Comparison of ENCODE assay signal across 24 cellular contexts in genomic region chr1:227308367-227309336, GRCh38. TPM values are rescaled to one million over a fixed set of nuclear protein-coding genes. Genes with fewer than 3 reads are reported as not detected.
DNase-seq lines count a peak whose midpoint lies in the region; ATAC-seq, FAIRE-seq and TF ChIP-seq lines count a peak whose summit lies in the region.
"Had no signal": no experiment of that assay in that cellular context is flagged by ENCODE, and none has a peak within 500 bp of the region (broad histone marks: within the 10 kb centered on the region; RNA-seq: fewer than 3 reads in every experiment).

No MANE protein-coding gene starts in this region.

- TF ChIP-seq POLR2A in endothelial cell of umbilical vein (IDR thresholded peaks at IDR 0.05; ENCODE audit: low read depth, low read length) = no peak

- no peak for DNase-seq in D721Med (ENCODE audit: insufficient read length, low spot score)
- DNase-seq in OCI-M1 (lab: John Stamatoyannopoulos, UW) = peak; percentile 48
- DNase-seq in endothelial cell of umbilical vein (ENCODE audit: low read depth, low spot score) = no peak
- peak; percentile 76 for DNase-seq in retinal pigment epithelial cell (ENCODE audit: low read depth)
- DNase-seq in hepatocyte (ENCODE audit: low spot score) = no peak
- no peak for DNase-seq in activated T-cell treated with anti-CD3 and anti-CD28 coated beads for 4 hours
- DNase-seq: C1 segment of cervical spinal cord; DMS 273 treated with DMSO at 0.1 percent for 48 hours; GDM1; NCI-H1417; NCI-H2029; NCI-H2171; NCI-H446; NCI-H69; NK-92 treated with Interleukin-12 subunit alpha and Interleukin-12 subunit beta, amount 100 ng/mL, for 24 hours; RPMI8226; SIG-M5 had no signal

- ATAC-seq in GM18498 (IDR thresholded peaks at IDR 0.05; ENCODE audit: unreplicated experiment) = no peak
- ATAC-seq: A549 had no signal

- 84% methylated on average over 6 of the region's 6 CpGs for WGBS in hepatocyte (ENCODE audit: low lambda C conversion rate, missing lambda C conversion rate)

- no peak for TF ChIP-seq CTCF in D721Med (IDR thresholded peaks at IDR 0.05; ENCODE audit: insufficient read depth, missing control alignments)
- TF ChIP-seq CTCF in endothelial cell of umbilical vein (IDR thresholded peaks at IDR 0.05; ENCODE audit: extremely low read depth in 1 of 2, insufficient read depth in 1 of 2, low read depth in 1 of 2, low read length in 2 of 2) = no peak
- no peak for TF ChIP-seq CTCF in retinal pigment epithelial cell (conservative IDR thresholded peaks at IDR 0.05; ENCODE audit: low read depth, low read length)
- no peak for TF ChIP-seq CTCF in hepatocyte (IDR thresholded peaks at IDR 0.05; ENCODE audit: poor library complexity)

- no peak overlapping the region for H3K9ac ChIP-seq in endothelial cell of umbilical vein (replicated peaks; ENCODE audit: extremely low read depth, insufficient read depth, low read length)

- H3K9me3 ChIP-seq in endothelial cell of umbilical vein (replicated peaks; ENCODE audit: control insufficient read depth, insufficient read depth, low read length) = no peaks in the 10 kb centered on the region
- H3K9me3 ChIP-seq in hepatocyte (ENCODE audit: low read depth) = no peaks in the 10 kb centered on the region
- H3K9me3 ChIP-seq: A549 had no signal

- H2AFZ ChIP-seq in endothelial cell of umbilical vein (ENCODE audit: low read depth, low read length) (no peak overlapping the region), hepatocyte (no peak overlapping the region)

- H4K20me1 ChIP-seq in endothelial cell of umbilical vein (replicated peaks; ENCODE audit: control insufficient read depth, extremely low read depth, insufficient read depth, low read length) = peaks cover 16% of the 10 kb centered on the region
- H4K20me1 ChIP-seq in hepatocyte (ENCODE audit: insufficient read depth, poor library complexity, severe bottlenecking) = peaks cover 20% of the 10 kb centered on the region

- dilution Hi-C loops in endothelial cell of umbilical vein (cut with MboI; ENCODE audit: extremely low pct_ligation_motif_present, low sequenced_read_pairs) = loop anchor here (25.0 kb wide), 1 partner anchor 129 kb away; no protein-coding TSS in a partner anchor

- H3K9me1 ChIP-seq in endothelial cell of umbilical vein (replicated peaks; ENCODE audit: control insufficient read depth, extremely low read depth, insufficient read depth, low read length) = peaks cover 4% of the 10 kb centered on the region

- no TSS peak for BruUV-seq in endothelial cell of umbilical vein (replicated peaks; lab: Mats Ljungman, UMichigan)

- no peak overlapping the region for H3K27ac ChIP-seq in endothelial cell of umbilical vein (ENCODE audit: insufficient read depth, low read depth, low read length)
- no peak overlapping the region for H3K27ac ChIP-seq in hepatocyte
- H3K27ac ChIP-seq: A549, HL-60 had no signal

- peak overlapping the region; percentile 31 for H3K4me2 ChIP-seq in endothelial cell of umbilical vein (ENCODE audit: insufficient read depth, low read length)
- H3K4me2 ChIP-seq in hepatocyte = no peak overlapping the region
- H3K4me2 ChIP-seq: A549 had no signal

- peaks cover 23% of the 10 kb centered on the region for H3K4me1 ChIP-seq in endothelial cell of umbilical vein (ENCODE audit: control insufficient read depth, extremely low read depth, insufficient read depth, low read length)
- H3K4me1 ChIP-seq in hepatocyte (ENCODE audit: insufficient read depth) = no peaks in the 10 kb centered on the region

- CTCF ChIA-PET in endothelial cell of umbilical vein (lab: Charles Lee) = interaction anchor here (1.0 kb wide), 1 partner anchor 15 kb away, joined by 3 read pairs; no protein-coding TSS in a partner anchor

- H3K9me2 ChIP-seq in hepatocyte (replicated peaks; ENCODE audit: insufficient read depth) = no peaks in the 10 kb centered on the region

- intact Hi-C loops in endothelial cell of umbilical vein (cut with micrococcal nuclease) = no loop called here

- no peaks in the 10 kb centered on the region for H3K36me3 ChIP-seq in endothelial cell of umbilical vein (ENCODE audit: control insufficient read depth in 2 of 2, extremely low read depth in 1 of 2, insufficient read depth in 2 of 2, low read length in 2 of 2)
- H3K36me3 ChIP-seq in hepatocyte (replicated peaks; ENCODE audit: insufficient read depth, low read depth) = no peaks in the 10 kb centered on the region

- POLR2A ChIA-PET in endothelial cell of umbilical vein (lab: Charles Lee) = no interaction called here

- FAIRE-seq in D721Med (lab: Jason Lieb, UNC) (peak; percentile 91), endothelial cell of umbilical vein (lab: Jason Lieb, UNC) (no peak)
- FAIRE-seq: A549, GM12891, H54, HTR-8/SVneo had no signal

- H3K27me3 ChIP-seq in endothelial cell of umbilical vein (ENCODE audit: control insufficient read depth in 2 of 2, insufficient read depth in 2 of 2, low read length in 2 of 2) = no peaks in the 10 kb centered on the region
- H3K27me3 ChIP-seq in hepatocyte = no peaks in the 10 kb centered on the region

- no peak overlapping the region for H3K4me3 ChIP-seq in endothelial cell of umbilical vein (replicated peaks in 1 of 3; ENCODE audit: insufficient read depth in 1 of 3, low read depth in 1 of 3, low read length in 3 of 3)
- no peak overlapping the region for H3K4me3 ChIP-seq in retinal pigment epithelial cell (ENCODE audit: low read length)
- no peak overlapping the region for H3K4me3 ChIP-seq in hepatocyte
- H3K4me3 ChIP-seq: A549 had no signal

- H3K79me2 ChIP-seq in endothelial cell of umbilical vein (ENCODE audit: control insufficient read depth, insufficient read depth, low read length) = peaks cover 98% of the 10 kb centered on the region
- H3K79me2 ChIP-seq in hepatocyte = peaks cover 99% of the 10 kb centered on the region

TF ChIP-seq in endothelial cell of umbilical vein, 7 proteins besides CTCF, POLR2A, EP300 and RAD21:
- no peak for TF ChIP-seq FOS (IDR thresholded peaks at IDR 0.05; ENCODE audit: borderline replicate concordance, insufficient read depth, low read length)

RNA-seq across cellular contexts. Expression of gene CDC42BPA, which starts 9.6 kb away (rescaled TPM):
- total RNA-seq in endothelial cell of umbilical vein = 88.1 and 92.6 TPM in 2 replicates
- 23.6 and 26.1 TPM in 2 replicates for polyA plus RNA-seq in endothelial cell of umbilical vein
- polyA plus RNA-seq in endothelial cell of umbilical vein (2011; cell fraction: cytosol; rRNA removed) = 23.8 and 26.7 TPM in 2 replicates
- polyA plus RNA-seq in endothelial cell of umbilical vein (2011; cell fraction: nucleus; rRNA removed) = 64.0 and 65.6 TPM in 2 replicates
- 33.5 and 44.2 TPM in 2 replicates for polyA plus RNA-seq in endothelial cell of umbilical vein (2012)
- polyA minus RNA-seq in endothelial cell of umbilical vein = 106 and 109 TPM in 2 replicates
- 14.7 TPM for polyA minus RNA-seq in endothelial cell of umbilical vein (2011; cell fraction: cytosol; rRNA and poly(A)+ RNA removed)
- 258 and 326 TPM in 2 replicates for polyA minus RNA-seq in endothelial cell of umbilical vein (2011; cell fraction: nucleus; rRNA and poly(A)+ RNA removed)
- total RNA-seq in hepatocyte = 40.9 and 41.9 TPM in 2 replicates
- polyA plus RNA-seq in hepatocyte = 24.5 and 28.7 TPM in 2 replicates
- total RNA-seq: OCI-LY7 had no signal

Comparison
In these comparisons a context has a peak if more than half of its experiments do, and no peak if none do; other contexts are left out.
1. DNase-seq: peak in OCI-M1 (single experiment) and retinal pigment epithelial cell (single experiment); none in D721Med (single experiment), endothelial cell of umbilical vein (single experiment), hepatocyte (single experiment) and activated T-cell treated with anti-CD3 and anti-CD28 coated beads for 4 hours (single experiment).